13 cellular contexts compared by ENCODE assay signal in the genomic region with DNA sequence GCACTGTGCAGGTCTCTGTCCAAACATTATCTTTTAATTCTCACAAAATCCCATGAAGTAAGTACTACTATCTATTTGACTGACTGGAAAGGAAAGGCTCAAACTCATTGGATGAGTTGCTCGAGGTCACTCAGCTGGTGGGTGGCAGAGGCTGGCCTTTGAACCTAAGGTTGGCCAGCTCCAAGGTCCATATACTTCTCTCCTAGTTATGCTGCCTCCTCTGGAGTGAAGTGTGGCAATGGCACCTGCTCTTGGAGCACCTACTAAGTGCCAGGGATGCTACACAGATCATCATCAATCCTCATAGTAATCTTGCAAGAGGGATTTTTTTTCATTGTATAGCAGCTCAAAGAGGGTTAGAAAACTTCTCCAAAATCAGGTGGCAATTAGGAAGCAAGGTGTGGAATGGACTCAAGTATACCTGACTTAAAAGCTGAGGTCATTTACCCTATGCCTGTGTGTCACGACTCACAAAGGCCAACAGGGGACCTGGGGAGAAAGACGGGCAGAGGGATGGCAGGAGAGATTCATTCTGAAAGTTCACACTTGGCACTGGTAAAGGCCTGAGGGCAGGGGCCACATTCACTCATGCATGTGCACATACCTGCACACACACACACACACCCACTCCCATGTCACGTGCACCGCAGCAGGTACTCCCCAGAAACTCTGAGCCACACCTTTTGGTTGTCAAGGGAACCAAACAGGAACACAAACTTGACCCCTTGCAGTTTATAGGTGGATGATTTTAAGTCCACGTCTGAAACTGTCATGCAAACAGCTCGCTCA.
DNase-seq lines count a peak whose midpoint lies in the region; ATAC-seq and TF ChIP-seq lines count a peak whose summit lies in the region.
"Had no signal": no experiment of that assay in that cellular context is flagged by ENCODE, and none has a peak within 500 bp of the region (broad histone marks: within the 10 kb centered on the region; RNA-seq: fewer than 3 reads in every experiment).

No MANE protein-coding gene starts in this region.

- H3F3A ChIP-seq in GM23248 (ENCODE audit: insufficient read depth), result no peaks in the 10 kb centered on the region

- peaks cover 15% of the 10 kb centered on the region for H3K36me3 Mint-ChIP-seq in CD4-positive, CD25-positive, alpha-beta regulatory T cell

- no peak overlapping the region for H3K4me2 ChIP-seq in GM23248 (ENCODE audit: unreplicated experiment)

- in situ Hi-C loops in GM23248 (cut with MboI), result no loop called here

- peaks cover 29 to 89% (median 66%) of the 10 kb centered on the region in 4 donors for H3K4me1 Mint-ChIP-seq in CD4-positive, CD25-positive, alpha-beta regulatory T cell

- no peak overlapping the region for H3K9ac ChIP-seq in GM23248

- H3K27me3 ChIP-seq in CD4-positive, CD25-positive, alpha-beta regulatory T cell (ENCODE audit: control insufficient read depth, insufficient read depth, low read length), result no peaks in the 10 kb centered on the region
- no peaks in the 10 kb centered on the region for H3K27me3 ChIP-seq in GM23248 (replicated peaks; ENCODE audit: insufficient read depth)
- H3K27me3 ChIP-seq: SJSA1 had no signal

- H3K9me3 Mint-ChIP-seq in CD4-positive, CD25-positive, alpha-beta regulatory T cell, result peaks cover 0 to 1% (median 0%) of the 10 kb centered on the region in 7 donors
- H3K9me3 Mint-ChIP-seq: central memory CD8-positive, alpha-beta T cell had no signal

- no peaks in the 10 kb centered on the region for H3K27me3 Mint-ChIP-seq in CD4-positive, CD25-positive, alpha-beta regulatory T cell
- H3K27me3 Mint-ChIP-seq: central memory CD8-positive, alpha-beta T cell; naive thymus-derived CD4-positive, alpha-beta T cell had no signal

- ATAC-seq in CD4-positive, CD25-positive, alpha-beta regulatory T cell (ENCODE audit: low read depth in 2 of 2), result peak in 1 of 2 donors; percentile 31
- peak; percentile 66 for ATAC-seq in GM19395 (IDR thresholded peaks at IDR 0.05; ENCODE audit: unreplicated experiment)
- ATAC-seq in HG03457 (IDR thresholded peaks at IDR 0.05; ENCODE audit: unreplicated experiment), result peak; percentile 45
- ATAC-seq in omental fat pad (ENCODE audit: low FRiP score), result no peak
- ATAC-seq: naive thymus-derived CD4-positive, alpha-beta T cell had no signal

- H3K9me3 ChIP-seq in CD4-positive, CD25-positive, alpha-beta regulatory T cell (ENCODE audit: control insufficient read depth in 2 of 2, low read length in 2 of 2), result no peaks in the 10 kb centered on the region
- no peaks in the 10 kb centered on the region for H3K9me3 ChIP-seq in GM23248 (ENCODE audit: low read depth)
- H3K9me3 ChIP-seq: SJSA1 had no signal

- H4K20me1 ChIP-seq in GM23248 (ENCODE audit: insufficient read depth), result no peaks in the 10 kb centered on the region

- no peak overlapping the region for H2AFZ ChIP-seq in GM23248

- H3K36me3 ChIP-seq in CD4-positive, CD25-positive, alpha-beta regulatory T cell (ENCODE audit: control insufficient read depth, insufficient read depth, low read length), result no peaks in the 10 kb centered on the region
- H3K36me3 ChIP-seq in GM23248 (ENCODE audit: low read depth), result no peaks in the 10 kb centered on the region
- H3K36me3 ChIP-seq: SJSA1 had no signal

- H3K4me3 ChIP-seq in CD4-positive, CD25-positive, alpha-beta regulatory T cell (ENCODE audit: low read depth, low read length), result no peak overlapping the region
- no peak overlapping the region for H3K4me3 ChIP-seq in GM23248
- H3K4me3 ChIP-seq: SJSA1 had no signal

- peak in 1 of 3 donors; percentile 6 for DNase-seq in CD4-positive, CD25-positive, alpha-beta regulatory T cell
- DNase-seq in germinal center (ENCODE audit: low spot score), result peak; percentile 15
- no peak for DNase-seq in omental fat pad (ENCODE audit: low spot score)
- DNase-seq in GM23248, result no peak
- DNase-seq in OCI-M1 (lab: John Stamatoyannopoulos, UW), result no peak
- no peak for DNase-seq in NCI-H2029 (lab: John Stamatoyannopoulos, UW)
- DNase-seq: naive thymus-derived CD4-positive, alpha-beta T cell; NCI-H1417 treated with DMSO at 0.1 percent for 48 hours; stimulated activated CD4-positive, alpha-beta T cell treated with anti-CD3 and anti-CD28 coated beads, Interleukin-4, amount 100 ng/mL, for 1 hour had no signal

- 0 out of 2 replicates have a peak, but pooled peaks cover 17% of the 10 kb centered on the region for H3K79me2 ChIP-seq in GM23248 (ENCODE audit: insufficient read depth)

- H3K4me1 ChIP-seq in CD4-positive, CD25-positive, alpha-beta regulatory T cell (ENCODE audit: control insufficient read depth, insufficient read depth, low read length, poor library complexity, severe bottlenecking), result peaks cover 5% of the 10 kb centered on the region
- H3K4me1 ChIP-seq in GM23248 (ENCODE audit: insufficient read depth), result no peaks in the 10 kb centered on the region
- H3K4me1 ChIP-seq: SJSA1 had no signal

- 95 to 98% methylated on average over 7 of the region's 7 CpGs for WGBS in GM23248 (ENCODE audit: low coverage in 1 of 2, low lambda C conversion rate in 2 of 2, missing lambda C conversion rate in 2 of 2), 2 experiments

- peak overlapping the region; percentile 57 to 81 (median 65) for H3K27ac Mint-ChIP-seq in CD4-positive, CD25-positive, alpha-beta regulatory T cell

- no peaks in the 10 kb centered on the region for H3K9me2 ChIP-seq in GM23248 (ENCODE audit: insufficient read depth)

- no peak overlapping the region for H3K27ac ChIP-seq in CD4-positive, CD25-positive, alpha-beta regulatory T cell (ENCODE audit: insufficient read depth, low read length, poor library complexity, severe bottlenecking)
- H3K27ac ChIP-seq in GM23248, result no peak overlapping the region
- H3K27ac ChIP-seq: SJSA1 had no signal

- no peak overlapping the region for H3K4me3 Mint-ChIP-seq in CD4-positive, CD25-positive, alpha-beta regulatory T cell
- H3K4me3 Mint-ChIP-seq: central memory CD8-positive, alpha-beta T cell had no signal

- TF ChIP-seq CTCF in omental fat pad (IDR thresholded peaks at IDR 0.05), result no peak
